Comparison of ENCODE assay signal across 1 cellular context in genomic region chr12:29563636-29564035, GRCh38.
TF ChIP-seq lines count a peak whose summit lies in the region.

No MANE protein-coding gene starts in this region.

TF ChIP-seq in GM23338, 12 proteins besides CTCF, POLR2A, EP300 and RAD21 (continued from another document):
- TF ChIP-seq ZNF462 (CRISPR knock-in tag; IDR thresholded peaks at IDR 0.05) (no peak), NANOG (IDR thresholded peaks at IDR 0.05; ENCODE audit: borderline replicate concordance) (no peak), JUNB (IDR thresholded peaks at IDR 0.05; ENCODE audit: unreplicated experiment) (no peak), EZH2phosphoT487 (IDR thresholded peaks at IDR 0.05; ENCODE audit: unreplicated experiment) (no peak), ETS1 (IDR thresholded peaks at IDR 0.05) (no peak), STAT1 (IDR thresholded peaks at IDR 0.05; ENCODE audit: unreplicated experiment) (no peak), REST (IDR thresholded peaks at IDR 0.05; ENCODE audit: unreplicated experiment) (no peak)
